Comparison of ENCODE assay signal across 9 cellular contexts in the genomic region with DNA sequence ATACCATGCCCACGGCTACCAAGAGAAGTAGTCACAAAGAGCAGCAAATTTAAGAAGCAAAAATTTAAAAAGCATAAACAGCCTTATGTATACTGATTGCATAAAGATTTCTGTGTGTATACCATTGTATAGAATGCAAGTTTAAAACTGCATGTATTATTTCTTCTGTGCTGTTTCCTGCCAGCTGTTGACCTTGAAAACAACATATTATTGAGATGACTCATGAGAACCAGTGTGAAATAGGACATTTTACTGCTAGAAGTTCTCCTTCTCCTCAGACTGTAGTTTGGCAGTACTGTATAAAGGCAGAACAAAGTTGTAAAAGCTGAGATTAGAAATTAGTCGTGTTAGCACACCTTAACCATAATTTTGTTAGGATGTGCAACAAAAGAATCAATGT. TPM values are rescaled to one million over a fixed set of nuclear protein-coding genes. Genes with fewer than 3 reads are reported as not detected.
A peak's percentile ranks its signal among the peaks of the same experiment; 100 is the strongest.
DNase-seq lines count a peak whose midpoint lies in the region; ATAC-seq and TF ChIP-seq lines count a peak whose summit lies in the region.
"Had no signal": no experiment of that assay in that cellular context is flagged by ENCODE, and none has a peak within 500 bp of the region (broad histone marks: within the 10 kb centered on the region; RNA-seq: fewer than 3 reads in every experiment).

No MANE protein-coding gene starts in this region.

- H3K27me3 ChIP-seq in aorta (ENCODE audit: control insufficient read depth in 1 of 2, insufficient read depth in 2 of 2, low read length in 1 of 2) (no peaks in the 10 kb centered on the region), ascending aorta (no peaks in the 10 kb centered on the region)

- WGBS in aorta, 2 donors = 16 to 25% methylated on average over 2 of the region's 2 CpGs

- H3K27ac ChIP-seq in aorta (ENCODE audit: low read depth in 1 of 2, low read length in 2 of 2) (no peak overlapping the region), ascending aorta (no peak overlapping the region)
- H3K27ac ChIP-seq: HL-60 had no signal

- H3K36me3 ChIP-seq in aorta (ENCODE audit: control insufficient read depth in 1 of 2, insufficient read depth in 2 of 2, low read length in 1 of 2) = no peaks in the 10 kb centered on the region
- no peaks in the 10 kb centered on the region for H3K36me3 ChIP-seq in ascending aorta

- no peak for TF ChIP-seq CTCF in ascending aorta (IDR thresholded peaks at IDR 0.05)

- no peak overlapping the region for H3K4me3 ChIP-seq in aorta (ENCODE audit: low read length in 2 of 2)
- no peak overlapping the region for H3K4me3 ChIP-seq in ascending aorta

- H3K4me1 ChIP-seq in aorta (ENCODE audit: control insufficient read depth in 1 of 2, insufficient read depth in 2 of 2, low read length in 2 of 2) = no peaks in the 10 kb centered on the region
- H3K4me1 ChIP-seq in ascending aorta = peaks cover 0 to 3% of the 10 kb centered on the region in 2 donors

- ATAC-seq in aorta (ENCODE audit: low FRiP score) (peak; percentile 50), HG02840 (IDR thresholded peaks at IDR 0.05; ENCODE audit: low FRiP score, unreplicated experiment) (no peak)

- H3K9me3 ChIP-seq in aorta (ENCODE audit: control insufficient read depth, low read length) (no peaks in the 10 kb centered on the region), ascending aorta (no peaks in the 10 kb centered on the region)

- DNase-seq in NOMO-1 treated with DMSO at 0.1 percent for 48 hours (lab: John Stamatoyannopoulos, UW; ENCODE audit: unreplicated experiment) (peak; percentile 35), NOMO-1 (lab: John Stamatoyannopoulos, UW; ENCODE audit: unreplicated experiment in 2 of 2) (no peak), amniotic epithelial cell (ENCODE audit: low read depth) (peak; percentile 86), hepatic stellate cell (ENCODE audit: low spot score) (peak; percentile 32), aorta (no peak), ascending aorta (ENCODE audit: low spot score in 2 of 2) (no peak), UCSD-AML1 (lab: John Stamatoyannopoulos, UW; ENCODE audit: unreplicated experiment) (no peak)

- intact Hi-C loops in aorta (cut with DNase I) = no loop called here
- intact Hi-C loops in ascending aorta (cut with DNase I) = no loop called here

RNA-seq across cellular contexts. Expression of gene SGCE, which starts 42.3 kb away (rescaled TPM):
- 10 to 100 TPM; 72.1 to 84.7 TPM for total RNA-seq in aorta
- polyA plus RNA-seq in aorta = 100 to 1,000 TPM in 1 of 2 donors, 10 to 100 TPM in 1; 42.2 to 105 TPM
- 53.6 TPM for total RNA-seq in ascending aorta

Comparison
In these comparisons a context has a peak if more than half of its experiments do, and no peak if none do; other contexts are left out.
1. DNase-seq: peak in NOMO-1 treated with DMSO at 0.1 percent for 48 hours (single experiment), amniotic epithelial cell (single experiment) and hepatic stellate cell (single experiment); none in NOMO-1 (0 of 2), aorta (0 of 2), ascending aorta (0 of 2) and UCSD-AML1 (single experiment).